Comparison of ENCODE assay signal across 24 cellular contexts in the genomic region with DNA sequence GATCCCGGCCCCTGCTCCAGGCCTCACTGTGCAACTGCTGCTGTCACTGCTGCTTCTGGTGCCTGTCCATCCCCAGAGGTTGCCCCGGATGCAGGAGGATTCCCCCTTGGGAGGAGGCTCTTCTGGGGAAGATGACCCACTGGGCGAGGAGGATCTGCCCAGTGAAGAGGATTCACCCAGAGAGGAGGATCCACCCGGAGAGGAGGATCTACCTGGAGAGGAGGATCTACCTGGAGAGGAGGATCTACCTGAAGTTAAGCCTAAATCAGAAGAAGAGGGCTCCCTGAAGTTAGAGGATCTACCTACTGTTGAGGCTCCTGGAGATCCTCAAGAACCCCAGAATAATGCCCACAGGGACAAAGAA. TPM values are rescaled to one million over a fixed set of nuclear protein-coding genes. Genes with fewer than 3 reads are reported as not detected.
A peak's percentile ranks its signal among the peaks of the same experiment; 100 is the strongest.
DNase-seq lines count a peak whose midpoint lies in the region; ATAC-seq, FAIRE-seq and TF ChIP-seq lines count a peak whose summit lies in the region.
"Had no signal": no experiment of that assay in that cellular context is flagged by ENCODE, and none has a peak within 500 bp of the region (broad histone marks: within the 10 kb centered on the region; RNA-seq: fewer than 3 reads in every experiment).

No MANE protein-coding gene starts in this region.

- no peaks in the 10 kb centered on the region for H3K79me2 ChIP-seq in OCI-LY3 (ENCODE audit: low read length)

- no peaks in the 10 kb centered on the region for H3K36me3 Mint-ChIP-seq in nephron progenitor cell (ENCODE audit: low read depth)
- H3K36me3 Mint-ChIP-seq: activated naive CD8-positive, alpha-beta T cell treated with anti-CD3 and anti-CD28 coated beads, Interleukin-2, amount 10 ng/mL, durations not matched to agents 7 days and 5 days; immature natural killer cell; stimulated activated naive B cell treated with anti-CD40 and anti-IgM and Interleukin-4, amounts not matched to agents 10 μg/mL and 1 μg/mL and 100 μg/mL, for 72 hours had no signal

- WGBS in A549 (ENCODE audit: missing lambda C conversion rate) = 64% methylated on average over 3 of the region's 4 CpGs

- FAIRE-seq in A549 (lab: Jason Lieb, UNC) = no peak
- FAIRE-seq: frontal cortex, GM12878 had no signal

- H3K4me2 ChIP-seq in A549 = peak overlapping the region; percentile 68
- H3K4me2 ChIP-seq in OCI-LY3 (ENCODE audit: low read length) = peak overlapping the region; percentile 53
- H3K4me2 ChIP-seq: BLaER1 had no signal

- POLR2A ChIA-PET in A549 (lab: Yijun Ruan, JAX) = interaction anchor here (0.5 to 1.7 kb wide), 3 partner anchors 16 to 58 kb away, joined by 3 to 18 read pairs (median 4); partner anchors contain the start of genes CREB3, TLN1 and TPM2

- no peak for TF ChIP-seq POLR2A in A549 (IDR thresholded peaks at IDR 0.05; ENCODE audit: low read length)

- no peaks in the 10 kb centered on the region for H4K20me1 ChIP-seq in OCI-LY3 (ENCODE audit: insufficient read depth, low read length)
- H4K20me1 ChIP-seq: BLaER1 had no signal

- H3K9me3 ChIP-seq in A549 = no peaks in the 10 kb centered on the region
- H3K9me3 ChIP-seq in OCI-LY3 (ENCODE audit: insufficient read depth, low read length) = no peaks in the 10 kb centered on the region
- H3K9me3 ChIP-seq: BLaER1, neutrophil, vagina had no signal

- peaks cover 10% of the 10 kb centered on the region for H3K27me3 ChIP-seq in OCI-LY3 (ENCODE audit: low read depth, low read length)
- H3K27me3 ChIP-seq: vagina had no signal

- H3K4me3 ChIP-seq in A549 = no peak overlapping the region
- peak overlapping the region; percentile 68 for H3K4me3 ChIP-seq in OCI-LY3 (ENCODE audit: low read length)
- H3K4me3 ChIP-seq: BLaER1, GM12878, vagina had no signal

- peaks cover 31% of the 10 kb centered on the region for H3K27me3 Mint-ChIP-seq in nephron progenitor cell (ENCODE audit: low read depth, poor library complexity)

- no peak overlapping the region for H3K27ac Mint-ChIP-seq in nephron progenitor cell
- H3K27ac Mint-ChIP-seq: stimulated activated naive B cell treated with anti-CD40 and anti-IgM and Interleukin-4, amounts not matched to agents 10 μg/mL and 1 μg/mL and 100 μg/mL, for 72 hours had no signal

- H3K4me1 ChIP-seq in A549 = peaks cover 38% of the 10 kb centered on the region
- H3K4me1 ChIP-seq in OCI-LY3 (ENCODE audit: low read length) = peaks cover 3% of the 10 kb centered on the region; the same call in 1 of the 2 replicates

- peak overlapping the region; percentile 67 for H3K4me3 Mint-ChIP-seq in nephron progenitor cell

- TF ChIP-seq CTCF in A549 (IDR thresholded peaks at IDR 0.05) = no peak
- no peak for TF ChIP-seq CTCF in OCI-LY3 (IDR thresholded peaks at IDR 0.05; ENCODE audit: low read depth, low read length)
- no peak for TF ChIP-seq CTCF in nephron progenitor cell (IDR thresholded peaks at IDR 0.05)

- TF ChIP-seq RAD21 in A549 (conservative IDR thresholded peaks at IDR 0.05 in 1 of 2, IDR thresholded peaks at IDR 0.05 in 1 of 2) = no peak

- CTCF ChIA-PET in A549 (lab: Yijun Ruan, JAX) = interaction anchor here (1.0 to 21.5 kb wide), 4 partner anchors 13 to 63 kb away, joined by 3 to 498 read pairs (median 68); partner anchors contain the start of genes ARHGEF39, CCDC107, RMRP and TPM2

- H3K36me3 ChIP-seq in OCI-LY3 (replicated peaks; ENCODE audit: low read depth, low read length) = no peaks in the 10 kb centered on the region
- H3K36me3 ChIP-seq: BLaER1, neutrophil, vagina had no signal

- H3K9me3 Mint-ChIP-seq in nephron progenitor cell = no peaks in the 10 kb centered on the region
- H3K9me3 Mint-ChIP-seq: immature natural killer cell; stimulated activated naive B cell treated with anti-CD40 and anti-IgM and Interleukin-4, amounts not matched to agents 10 μg/mL and 1 μg/mL and 100 μg/mL, for 72 hours had no signal

- DNase-seq in A549 (ENCODE audit: low read depth in 1 of 2, low spot score in 1 of 2) (no peak), cerebellar cortex (ENCODE audit: low spot score) (peak; percentile 37), nephron progenitor cell (no peak), NOMO-1 (lab: John Stamatoyannopoulos, UW; ENCODE audit: unreplicated experiment in 2 of 2) (no peak), DMS 273 (lab: John Stamatoyannopoulos, UW; ENCODE audit: unreplicated experiment) (no peak), T1000 (lab: John Stamatoyannopoulos, UW) (no peak)
- DNase-seq in stimulated activated CD4-positive, alpha-beta T cell treated with anti-CD3 and anti-CD28 coated beads, Interleukin-2, amount 100 ng/mL, for 48 hours = no peak
- DNase-seq: activated CD8-positive, alpha-beta memory T cell treated with anti-CD3 and anti-CD28 coated beads, Interleukin-2, amount 50 U/mL, for 48 hours; activated effector memory CD4-positive, alpha-beta T cell treated with Interleukin-2 at 50 U/mL for 16 hours; activated naive CD8-positive, alpha-beta T cell treated with anti-CD3 and anti-CD28 coated beads, Interleukin-2, amount 10 ng/mL, durations not matched to agents 7 days and 5 days; effector memory CD4-positive, alpha-beta T cell; H7; hippocampal formation; immature natural killer cell; NCI-H1048; NCI-H187; NCI-H524 treated with DMSO at 0.1 percent for 48 hours; stimulated activated naive B cell treated with anti-CD40 and anti-IgM and Interleukin-4, amounts not matched to agents 10 μg/mL and 1 μg/mL and 100 μg/mL, for 72 hours had no signal

- no peak for ATAC-seq in A549
- ATAC-seq: GM12878; stimulated activated naive B cell treated with anti-CD40 and anti-IgM and Interleukin-4, amounts not matched to agents 10 μg/mL and 1 μg/mL and 100 μg/mL, for 72 hours had no signal

- no peak for TF ChIP-seq EP300 in A549 (IDR thresholded peaks at IDR 0.05)

- H3K4me1 Mint-ChIP-seq in nephron progenitor cell = peaks cover 45% of the 10 kb centered on the region

- H2AFZ ChIP-seq in OCI-LY3 (ENCODE audit: low read depth, low read length) = no peak overlapping the region

- H3K27ac ChIP-seq in A549 (peak overlapping the region; percentile 66 to 81), OCI-LY3 (ENCODE audit: low read length) (no peak overlapping the region)
- H3K27ac ChIP-seq: BLaER1, neutrophil, vagina had no signal

- peak overlapping the region; percentile 22; the same call in 1 of the 2 replicates for H3K9ac ChIP-seq in OCI-LY3 (ENCODE audit: low read length)
- H3K9ac ChIP-seq: BLaER1 had no signal

TF ChIP-seq in A549, 52 proteins besides CTCF, POLR2A, EP300 and RAD21 (continues in another document):
- TF ChIP-seq ELK1 (IDR thresholded peaks at IDR 0.05; ENCODE audit: low read depth, low read length) = no peak
- TF ChIP-seq, protein P1, sequence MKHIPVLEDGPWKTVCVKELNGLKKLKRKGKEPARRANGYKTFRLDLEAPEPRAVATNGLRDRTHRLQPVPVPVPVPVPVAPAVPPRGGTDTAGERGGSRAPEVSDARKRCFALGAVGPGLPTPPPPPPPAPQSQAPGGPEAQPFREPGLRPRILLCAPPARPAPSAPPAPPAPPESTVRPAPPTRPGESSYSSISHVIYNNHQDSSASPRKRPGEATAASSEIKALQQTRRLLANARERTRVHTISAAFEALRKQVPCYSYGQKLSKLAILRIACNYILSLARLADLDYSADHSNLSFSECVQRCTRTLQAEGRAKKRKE (CRISPR knock-in tag; IDR thresholded peaks at IDR 0.05; ENCODE audit: low read depth) = no peak
- TF ChIP-seq EHF (CRISPR knock-in tag; IDR thresholded peaks at IDR 0.05) = no peak

RNA-seq across cellular contexts. Expression of gene CA9, which starts 0.3 kb away (rescaled TPM):
- polyA plus RNA-seq in A549 (2011; rRNA removed) (16.3 and 32.9 TPM in 2 replicates), A549 (2017; fragmentation: RNase III; extraction: RNeasy Plus Mini Kit Qiagen cat#74134 plus additional on column Dnase treatment) (2.5 to 5.6 TPM (median 4.5 TPM) in 3 replicates)
- 2.8 and 3.1 TPM in 2 replicates for polyA plus RNA-seq in A549 (2012; cell fraction: cytosol; rRNA removed)
- polyA plus RNA-seq in A549 (2012; cell fraction: nucleus; rRNA removed) = 4.2 and 7.7 TPM in 2 replicates
- polyA minus RNA-seq in A549 (2011; rRNA and poly(A)+ RNA removed) = 7.8 and 13.3 TPM in 2 replicates
- polyA plus RNA-seq: immature natural killer cell had no signal

RNA-seq across cellular contexts. Expression of gene ARHGEF39, which starts 9.0 kb away (rescaled TPM):
- 17.6 and 21.4 TPM in 2 replicates for polyA plus RNA-seq in A549 (2011; rRNA removed)
- polyA plus RNA-seq in A549 (2012; cell fraction: cytosol; rRNA removed) = 18.5 and 21.2 TPM in 2 replicates
- polyA plus RNA-seq in A549 (2012; cell fraction: nucleus; rRNA removed) = 55.0 and 61.4 TPM in 2 replicates
- 16.7 to 19.5 TPM (median 18.3 TPM) in 3 replicates for polyA plus RNA-seq in A549 (2017; fragmentation: RNase III; extraction: RNeasy Plus Mini Kit Qiagen cat#74134 plus additional on column Dnase treatment)
- 24.9 and 27.1 TPM in 2 replicates for polyA minus RNA-seq in A549 (2011; rRNA and poly(A)+ RNA removed)

RNA-seq across cellular contexts. Expression of gene TPM2, which starts 15.7 kb away (rescaled TPM):
- 154 and 281 TPM in 2 replicates for polyA plus RNA-seq in A549 (2011; rRNA removed)
- polyA plus RNA-seq in A549 (2012; cell fraction: cytosol; rRNA removed) = 347 and 498 TPM in 2 replicates
- 396 and 449 TPM in 2 replicates for polyA plus RNA-seq in A549 (2012; cell fraction: nucleus; rRNA removed)
- 956 to 1,105 TPM (median 1,022 TPM) in 3 replicates for polyA plus RNA-seq in A549 (2017; fragmentation: RNase III; extraction: RNeasy Plus Mini Kit Qiagen cat#74134 plus additional on column Dnase treatment)
- 51.6 and 54.5 TPM in 2 replicates for polyA minus RNA-seq in A549 (2011; rRNA and poly(A)+ RNA removed)

RNA-seq across cellular contexts. Expression of gene CCDC107, which starts 15.9 kb away (rescaled TPM):
- 11.0 and 13.3 TPM in 2 replicates for polyA plus RNA-seq in A549 (2011; rRNA removed)
- polyA plus RNA-seq in A549 (2012; cell fraction: cytosol; rRNA removed) = 24.8 and 25.7 TPM in 2 replicates
- 16.2 and 17.0 TPM in 2 replicates for polyA plus RNA-seq in A549 (2012; cell fraction: nucleus; rRNA removed)
- 20.4 to 21.9 TPM (median 20.7 TPM) in 3 replicates for polyA plus RNA-seq in A549 (2017; fragmentation: RNase III; extraction: RNeasy Plus Mini Kit Qiagen cat#74134 plus additional on column Dnase treatment)
- 6.2 and 9.3 TPM in 2 replicates for polyA minus RNA-seq in A549 (2011; rRNA and poly(A)+ RNA removed)

RNA-seq across cellular contexts. Expression of gene RMRP, which starts 16.2 kb away (rescaled TPM):
- polyA plus RNA-seq in A549 (2011; rRNA removed) (80.2 and 257 TPM in 2 replicates), A549 (2017; fragmentation: RNase III; extraction: RNeasy Plus Mini Kit Qiagen cat#74134 plus additional on column Dnase treatment) (14.7 TPM in 1 of 3 replicates, not detected in the others)
- polyA plus RNA-seq in A549 (2012; cell fraction: cytosol; rRNA removed) = 70.8 and 88.5 TPM in 2 replicates
- polyA plus RNA-seq in A549 (2012; cell fraction: nucleus; rRNA removed) = 313 TPM in 1 of 2 replicates, not detected in the other
- 13,550 and 18,381 TPM in 2 replicates for polyA minus RNA-seq in A549 (2011; rRNA and poly(A)+ RNA removed)
